In the genomic region with DNA sequence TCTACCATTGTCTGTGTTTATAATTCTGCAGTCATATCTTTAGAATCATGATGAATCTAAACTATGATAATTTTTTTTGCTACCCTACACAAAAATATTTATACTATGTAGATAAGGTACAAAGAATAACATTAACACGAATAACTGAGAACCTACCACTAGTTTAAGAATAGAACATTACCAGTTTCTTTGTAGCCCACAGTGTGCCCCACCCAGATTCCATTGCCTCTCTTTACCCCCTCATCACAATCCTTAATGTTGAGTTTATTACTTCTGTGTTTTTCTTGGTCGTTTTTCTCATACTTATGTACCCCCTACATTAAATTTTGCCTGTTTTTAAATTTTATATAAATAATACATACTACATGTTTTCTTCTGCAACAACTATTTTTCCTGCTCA, we compare ENCODE assay signal across 28 cellular contexts.
"Had no signal": no experiment of that assay in that cellular context is flagged by ENCODE, and none has a peak within 500 bp of the region (broad histone marks: within the 10 kb centered on the region; RNA-seq: fewer than 3 reads in every experiment).

No MANE protein-coding gene starts in this region.

- H3K27ac ChIP-seq: skin epidermis, thyroid gland, upper lobe of right lung had no signal

- H3K27me3 Mint-ChIP-seq: activated CD4-positive, alpha-beta T cell treated with anti-CD3 and anti-CD28 coated beads for 36 hours; activated naive CD8-positive, alpha-beta T cell treated with anti-CD3 and anti-CD28 coated beads, Interleukin-2, amount 10 ng/mL, durations not matched to agents 7 days and 5 days; effector memory CD8-positive, alpha-beta T cell; naive thymus-derived CD8-positive, alpha-beta T cell; stimulated activated memory B cell treated with anti-CD40 and anti-IgM and Interleukin-4, amounts not matched to agents 10 μg/mL and 1 μg/mL and 100 μg/mL, for 72 hours; stimulated activated naive CD8-positive, alpha-beta T cell treated with anti-CD3 and anti-CD28 coated beads, Interleukin-15, amount 100 ng/mL, for 72 hours had no signal

- H3K9me3 ChIP-seq: thyroid gland, upper lobe of right lung had no signal

- H3K27ac Mint-ChIP-seq: activated CD4-positive, alpha-beta T cell treated with anti-CD3 and anti-CD28 coated beads for 36 hours; activated naive CD4-positive, alpha-beta T cell treated with anti-CD3 and anti-CD28 coated beads for 36 hours; activated naive CD8-positive, alpha-beta T cell treated with anti-CD3 and anti-CD28 coated beads, Interleukin-2, amount 10 ng/mL, durations not matched to agents 7 days and 5 days; activated T-helper 1 cell treated with anti-CD3 and anti-CD28 coated beads, Interleukin-12 subunit alpha, Interleukin-12 subunit beta, Interleukin-2, Interleukin-4 antibody, amounts not matched to agents 30 ng/mL and 10 ng/mL and 1 ng/mL, durations not matched to agents 14 hours and 24 hours and 36 hours; stimulated activated memory B cell treated with anti-CD40 and anti-IgM and Interleukin-4, amounts not matched to agents 10 μg/mL and 1 μg/mL and 100 μg/mL, for 72 hours; stimulated activated naive CD8-positive, alpha-beta T cell treated with anti-CD3 and anti-CD28 coated beads, Interleukin-15, amount 100 ng/mL, for 72 hours had no signal

- H3K4me3 ChIP-seq: skin epidermis, thyroid gland, upper lobe of right lung had no signal

- H3K36me3 ChIP-seq: thyroid gland, upper lobe of right lung had no signal

- H3K27me3 ChIP-seq: thyroid gland, upper lobe of right lung had no signal

- H3K36me3 Mint-ChIP-seq: activated naive CD8-positive, alpha-beta T cell treated with anti-CD3 and anti-CD28 coated beads, Interleukin-2, amount 10 ng/mL, durations not matched to agents 7 days and 5 days had no signal

- ATAC-seq: activated CD4-positive, alpha-beta T cell treated with anti-CD3 and anti-CD28 coated beads for 36 hours; effector memory CD8-positive, alpha-beta T cell; esophagus mucosa; naive thymus-derived CD8-positive, alpha-beta T cell; stimulated activated memory B cell treated with anti-CD40 and anti-IgM and Interleukin-4, amounts not matched to agents 10 μg/mL and 1 μg/mL and 100 μg/mL, for 72 hours; stimulated activated naive CD8-positive, alpha-beta T cell treated with anti-CD3 and anti-CD28 coated beads, Interleukin-15, amount 100 ng/mL, for 72 hours had no signal

- DNase-seq: activated CD4-positive, alpha-beta T cell treated with anti-CD3 and anti-CD28 coated beads for 36 hours; activated CD4-positive, CD25-positive, alpha-beta regulatory T cell; activated effector memory CD4-positive, alpha-beta T cell treated with anti-CD3 and anti-CD28 coated beads, Interleukin-2, amount 50 U/mL, for 16 hours; activated naive CD4-positive, alpha-beta T cell treated with anti-CD3 and anti-CD28 coated beads for 36 hours; activated naive CD8-positive, alpha-beta T cell treated with anti-CD3 and anti-CD28 coated beads, Interleukin-2, amount 10 ng/mL, durations not matched to agents 7 days and 5 days; activated T-cell treated with anti-CD3 and anti-CD28 coated beads for 4 hours; amniotic stem cell; cortex of kidney; effector memory CD8-positive, alpha-beta T cell; head of caudate nucleus; hippocampal formation; left cardiac atrium; left ventricle myocardium superior; naive thymus-derived CD8-positive, alpha-beta T cell; occipital lobe; posterior cingulate gyrus; stimulated activated CD4-positive, alpha-beta T cell treated with anti-CD3 and anti-CD28 coated beads, Interleukin-12 subunit alpha, Interleukin-12 subunit beta, amount 100 ng/mL, for 4 hours; stimulated activated CD4-positive, alpha-beta T cell treated with anti-CD3 and anti-CD28 coated beads, Interleukin-4, amount 100 ng/mL, for 24 hours; stimulated activated CD8-positive, alpha-beta memory T cell treated with anti-CD3 and anti-CD28 coated beads, Interleukin-4, amount 100 ng/mL, for 48 hours; stimulated activated naive CD8-positive, alpha-beta T cell treated with anti-CD3 and anti-CD28 coated beads, Interleukin-15, amount 100 ng/mL, for 72 hours; thyroid gland had no signal

- H3K4me3 Mint-ChIP-seq: activated CD4-positive, alpha-beta T cell treated with anti-CD3 and anti-CD28 coated beads for 36 hours; activated naive CD4-positive, alpha-beta T cell treated with anti-CD3 and anti-CD28 coated beads for 36 hours; activated naive CD8-positive, alpha-beta T cell treated with anti-CD3 and anti-CD28 coated beads, Interleukin-2, amount 10 ng/mL, durations not matched to agents 7 days and 5 days; activated T-helper 1 cell treated with anti-CD3 and anti-CD28 coated beads, Interleukin-12 subunit alpha, Interleukin-12 subunit beta, Interleukin-2, Interleukin-4 antibody, amounts not matched to agents 30 ng/mL and 10 ng/mL and 1 ng/mL, durations not matched to agents 14 hours and 24 hours and 36 hours; effector memory CD8-positive, alpha-beta T cell; mesothelial cell of epicardium; naive thymus-derived CD8-positive, alpha-beta T cell; neural crest cell; stimulated activated memory B cell treated with anti-CD40 and anti-IgM and Interleukin-4, amounts not matched to agents 10 μg/mL and 1 μg/mL and 100 μg/mL, for 72 hours; stimulated activated naive CD8-positive, alpha-beta T cell treated with anti-CD3 and anti-CD28 coated beads, Interleukin-15, amount 100 ng/mL, for 72 hours had no signal

- H3K9me3 Mint-ChIP-seq: activated naive CD4-positive, alpha-beta T cell treated with anti-CD3 and anti-CD28 coated beads for 36 hours; activated naive CD8-positive, alpha-beta T cell treated with anti-CD3 and anti-CD28 coated beads, Interleukin-2, amount 10 ng/mL, durations not matched to agents 7 days and 5 days; activated T-helper 1 cell treated with anti-CD3 and anti-CD28 coated beads, Interleukin-12 subunit alpha, Interleukin-12 subunit beta, Interleukin-2, Interleukin-4 antibody, amounts not matched to agents 30 ng/mL and 10 ng/mL and 1 ng/mL, durations not matched to agents 14 hours and 24 hours and 36 hours; effector memory CD8-positive, alpha-beta T cell; mesothelial cell of epicardium; naive thymus-derived CD8-positive, alpha-beta T cell; neural crest cell; stimulated activated memory B cell treated with anti-CD40 and anti-IgM and Interleukin-4, amounts not matched to agents 10 μg/mL and 1 μg/mL and 100 μg/mL, for 72 hours; stimulated activated naive CD8-positive, alpha-beta T cell treated with anti-CD3 and anti-CD28 coated beads, Interleukin-15, amount 100 ng/mL, for 72 hours had no signal
